20 cellular contexts compared by ENCODE assay signal in genomic region chrX:150863191-150863590, GRCh38. TPM values are rescaled to one million over a fixed set of nuclear protein-coding genes. Genes with fewer than 3 reads are reported as not detected.
A peak's percentile ranks its signal among the peaks of the same experiment; 100 is the strongest.
DNase-seq lines count a peak whose midpoint lies in the region; ATAC-seq and TF ChIP-seq lines count a peak whose summit lies in the region.
"Had no signal": no experiment of that assay in that cellular context is flagged by ENCODE, and none has a peak within 500 bp of the region (broad histone marks: within the 10 kb centered on the region; RNA-seq: fewer than 3 reads in every experiment).

No MANE protein-coding gene starts in this region.

- DNase-seq in DMS53 (lab: John Stamatoyannopoulos, UW) (peak; percentile 25), DMS53 treated with DMSO at 0.1 percent for 48 hours (lab: John Stamatoyannopoulos, UW; ENCODE audit: unreplicated experiment) (no peak), NCI-H69 (lab: John Stamatoyannopoulos, UW) (peak; percentile 63), osteocyte (ENCODE audit: extremely low spot score, unreplicated experiment) (peak; percentile 11)
- DNase-seq in stimulated activated CD4-positive, alpha-beta T cell treated with anti-CD3 and anti-CD28 coated beads, Interleukin-15, amount 100 ng/mL, for 24 hours = no peak
- DNase-seq: 8988T; ACHN; AML-193; BE2C; CD4-positive, alpha-beta T cell; CD8-positive, alpha-beta memory T cell; DMS153; DMS79 treated with DMSO at 0.1 percent for 48 hours; GF-D8; H9 had no signal

- H3K9me3 Mint-ChIP-seq in osteocyte (ENCODE audit: unreplicated experiment) = peaks cover 21% of the 10 kb centered on the region
- H3K9me3 Mint-ChIP-seq: GM23338 had no signal

- peaks cover 3% of the 10 kb centered on the region for H3K36me3 Mint-ChIP-seq in osteocyte (ENCODE audit: unreplicated experiment)

- no peak overlapping the region for H3K4me3 Mint-ChIP-seq in osteocyte (ENCODE audit: unreplicated experiment)
- H3K4me3 Mint-ChIP-seq: CD14-positive monocyte; CD4-positive, alpha-beta T cell; CD8-positive, alpha-beta memory T cell; GM23338; H9 had no signal

- no peak for TF ChIP-seq CTCF in osteocyte (IDR thresholded peaks at IDR 0.05)

- H3K27ac Mint-ChIP-seq in osteocyte (ENCODE audit: unreplicated experiment) = no peak overlapping the region
- H3K27ac Mint-ChIP-seq: CD14-positive monocyte; CD4-positive, alpha-beta T cell; GM23338 had no signal

- H3K27me3 Mint-ChIP-seq in osteocyte (ENCODE audit: unreplicated experiment) = no peaks in the 10 kb centered on the region
- H3K27me3 Mint-ChIP-seq: CD4-positive, alpha-beta T cell had no signal

- H3K4me1 Mint-ChIP-seq in osteocyte (ENCODE audit: unreplicated experiment) = no peaks in the 10 kb centered on the region
- H3K4me1 Mint-ChIP-seq: CD14-positive monocyte, GM23338 had no signal

- no peak for ATAC-seq in HG03439 (IDR thresholded peaks at IDR 0.05; ENCODE audit: unreplicated experiment)
- ATAC-seq: A549, GM23338, HCT116 had no signal

RNA-seq across cellular contexts. Expression of gene CD99L2, which starts 35.3 kb away (rescaled TPM):
- 61.9 and 66.3 TPM in 2 replicates for total RNA-seq in osteocyte

Comparison
In these comparisons a context has a peak if more than half of its experiments do, and no peak if none do; other contexts are left out.
1. DNase-seq: peak in DMS53 (single experiment), NCI-H69 (single experiment) and osteocyte (single experiment); none in DMS53 treated with DMSO at 0.1 percent for 48 hours (single experiment) and stimulated activated CD4-positive, alpha-beta T cell treated with anti-CD3 and anti-CD28 coated beads, Interleukin-15, amount 100 ng/mL, for 24 hours (single experiment).